25 cellular contexts compared by ENCODE assay signal in genomic region chr2:160126756-160127155, GRCh38.
"Had no signal": no experiment of that assay in that cellular context is flagged by ENCODE, and none has a peak within 500 bp of the region (broad histone marks: within the 10 kb centered on the region; RNA-seq: fewer than 3 reads in every experiment).

No MANE protein-coding gene starts in this region.

- DNase-seq: colonic mucosa; cortex of kidney; dermis blood vessel endothelial cell; dorsolateral prefrontal cortex; effector CD4-positive, alpha-beta T cell; effector CD8-positive, alpha-beta T cell; effector memory CD4-positive, alpha-beta T cell; effector memory CD8-positive, alpha-beta T cell; endodermal cell; erythroblast; esophagus squamous epithelium; foreskin fibroblast; foreskin keratinocyte; foreskin melanocyte; gastrocnemius medialis; glutamatergic neuron; head of caudate nucleus; heart left ventricle; heart right ventricle had no signal

- ATAC-seq: effector memory CD8-positive, alpha-beta T cell; esophagus mucosa; foreskin keratinocyte; gastrocnemius medialis; gastroesophageal sphincter; heart left ventricle; heart right ventricle had no signal

- H3K36me3 ChIP-seq: colonic mucosa, esophagus muscularis mucosa, gastrocnemius medialis, gastroesophageal sphincter, heart left ventricle, heart right ventricle had no signal

- H3K27me3 ChIP-seq: colonic mucosa, esophagus muscularis mucosa, esophagus squamous epithelium, foreskin keratinocyte, gastrocnemius medialis, gastroesophageal sphincter, heart left ventricle had no signal

- H3K9me3 Mint-ChIP-seq: dendritic cell treated with granulocyte-macrophage colony-stimulating factor and Interleukin-4, amounts not matched to agents 40 ng/mL and 50 ng/mL, for 4 days; effector memory CD8-positive, alpha-beta T cell; endodermal cell had no signal

- H3K9me3 ChIP-seq: colonic mucosa, esophagus muscularis mucosa, esophagus squamous epithelium, gastrocnemius medialis, gastroesophageal sphincter, heart left ventricle, heart right ventricle had no signal

- H3K4me3 ChIP-seq: colonic mucosa, coronary artery, dorsolateral prefrontal cortex, esophagus muscularis mucosa, esophagus squamous epithelium, gastrocnemius medialis, gastroesophageal sphincter, heart left ventricle, heart right ventricle had no signal

- H3K27ac ChIP-seq: colonic mucosa, coronary artery, dorsolateral prefrontal cortex, epithelial cell of prostate, esophagus muscularis mucosa, esophagus squamous epithelium, foreskin keratinocyte, gastrocnemius medialis, gastroesophageal sphincter, heart left ventricle, heart right ventricle had no signal

- H3K27ac Mint-ChIP-seq: dendritic cell treated with granulocyte-macrophage colony-stimulating factor and Interleukin-4, amounts not matched to agents 40 ng/mL and 50 ng/mL, for 4 days; effector memory CD8-positive, alpha-beta T cell; endodermal cell had no signal

- H3K27me3 Mint-ChIP-seq: dendritic cell treated with granulocyte-macrophage colony-stimulating factor and Interleukin-4, amounts not matched to agents 40 ng/mL and 50 ng/mL, for 4 days had no signal

- H3K4me3 Mint-ChIP-seq: dendritic cell treated with granulocyte-macrophage colony-stimulating factor and Interleukin-4, amounts not matched to agents 40 ng/mL and 50 ng/mL, for 4 days; effector memory CD8-positive, alpha-beta T cell; endodermal cell had no signal

- H3K4me1 ChIP-seq: colonic mucosa, esophagus muscularis mucosa, esophagus squamous epithelium, foreskin keratinocyte, gastroesophageal sphincter, heart left ventricle, heart right ventricle had no signal
